8 cellular contexts compared by ENCODE assay signal in the genomic region with DNA sequence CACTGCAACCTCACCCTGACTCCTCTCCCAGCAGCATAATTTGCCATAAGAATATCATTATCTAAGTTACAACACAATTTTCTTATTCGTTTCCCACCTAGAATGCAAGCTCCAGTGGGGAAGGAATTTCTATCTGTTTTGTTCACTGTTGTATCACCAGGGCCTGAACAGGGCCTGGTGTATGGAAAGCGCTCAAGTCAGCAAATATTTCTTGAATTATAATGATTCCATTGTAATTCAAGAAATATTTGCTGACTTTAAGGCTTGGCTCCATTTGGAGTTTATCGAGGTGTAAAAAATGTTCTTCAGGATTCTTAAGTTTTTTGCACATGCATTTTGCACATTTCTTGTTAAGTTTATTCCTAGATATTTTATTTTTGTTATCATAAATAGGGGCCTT. TPM values are rescaled to one million over a fixed set of nuclear protein-coding genes. Genes with fewer than 3 reads are reported as not detected.
"Had no signal": no experiment of that assay in that cellular context is flagged by ENCODE, and none has a peak within 500 bp of the region (broad histone marks: within the 10 kb centered on the region; RNA-seq: fewer than 3 reads in every experiment).

No MANE protein-coding gene starts in this region.

- H3K4me3 ChIP-seq: K562 had no signal

- FAIRE-seq: HTR-8/SVneo, K562 had no signal

- ATAC-seq: K562 had no signal

- H3K27ac ChIP-seq: HL-60, KMS-11 had no signal

- DNase-seq: KBM-7, KG1 had no signal

- H3K9ac ChIP-seq: KMS-11 had no signal

- H3K4me2 ChIP-seq: KMS-11 had no signal

RNA-seq across cellular contexts. Expression of a gene that starts 58.4 kb away (rescaled TPM):
- total RNA-seq: HT-29, K562 had no signal
- polyA plus RNA-seq: IgD-negative memory B cell, K562 had no signal
